8 cellular contexts compared by ENCODE assay signal in genomic region chr2:99180755-99181647, GRCh38. TPM values are rescaled to one million over a fixed set of nuclear protein-coding genes. Genes with fewer than 3 reads are reported as not detected.
DNase-seq lines count a peak whose midpoint lies in the region; TF ChIP-seq lines count a peak whose summit lies in the region.

Gene MITD1 (minus strand): TSS chr2:99181058. CDS start chr2:99180981, 77 bp downstream.
Gene MRPL30 (plus strand): TSS chr2:99181184. CDS start chr2:99186204, 5,020 bp downstream.

- H3K9me3 ChIP-seq in H9 (ENCODE audit: control insufficient read depth, low read depth, low read length) = no peaks in the 10 kb centered on the region
- no peaks in the 10 kb centered on the region for H3K9me3 ChIP-seq in MG63

- H3K9me3 Mint-ChIP-seq in H9 (no peaks in the 10 kb centered on the region), nephron (no peaks in the 10 kb centered on the region)
- no peaks in the 10 kb centered on the region for H3K9me3 Mint-ChIP-seq in stimulated activated naive CD8-positive, alpha-beta T cell treated with anti-CD3 and anti-CD28 coated beads, Interleukin-15, Interleukin-2, amounts not matched to agents 100 ng/mL and 50 ng/mL, for 24 hours

- H3K4me2 ChIP-seq in H9 (ENCODE audit: insufficient read depth, insufficient read length, low read length) = peak within 1 kb of the TSS; percentile 78

- no peak within 1 kb of the TSS for H4K5ac ChIP-seq in H9 (ENCODE audit: insufficient read length, low read depth, low read length)

- H2AK5ac ChIP-seq in H9 (ENCODE audit: insufficient read length, low read length) = no peak within 1 kb of the TSS

- H3K4me1 ChIP-seq in H9 (ENCODE audit: insufficient read depth, low read length) = no peaks in the 10 kb centered on the region

- no peak within 1 kb of the TSS for H3T11ph ChIP-seq in H9 (ENCODE audit: low read length)

- WGBS in H9 (ENCODE audit: extremely low coverage, insufficient read length, low lambda C conversion rate) = no CpG with 5 or more reads among the region's 39 CpGs

- peaks cover 18% of the 10 kb centered on the region; the same call in 1 of the 2 replicates for H3K79me2 ChIP-seq in H9 (ENCODE audit: insufficient read depth, low read length)

- H4K8ac ChIP-seq in H9 (replicated peaks; ENCODE audit: insufficient read length, low read depth, low read length) = no peak within 1 kb of the TSS

- H3K18ac ChIP-seq in H9 (ENCODE audit: insufficient read length, low read depth, low read length) = peak within 1 kb of the TSS; percentile 41

- H3K4me3 Mint-ChIP-seq in H9 (peak within 1 kb of the TSS; percentile 99 to 100), nephron (peak within 1 kb of the TSS; percentile 98 to 100 (median 100))
- H3K4me3 Mint-ChIP-seq in stimulated activated naive CD8-positive, alpha-beta T cell treated with anti-CD3 and anti-CD28 coated beads, Interleukin-15, Interleukin-2, amounts not matched to agents 100 ng/mL and 50 ng/mL, for 24 hours = peak within 1 kb of the TSS; percentile 98

- H3K4me3 ChIP-seq in MG63 = peak within 1 kb of the TSS; percentile 72
- peak within 1 kb of the TSS; percentile 100 for H3K4me3 ChIP-seq in fibroblast of the aortic adventitia (ENCODE audit: low read depth, low read length)

- H4K91ac ChIP-seq in H9 (ENCODE audit: insufficient read length, low read depth, low read length) = no peak within 1 kb of the TSS

- peak within 1 kb of the TSS; percentile 31 for H3K27ac ChIP-seq in H9 (ENCODE audit: insufficient read length, low read depth, low read length)

- H3K23ac ChIP-seq in H9 (ENCODE audit: insufficient read length, low read depth, low read length) = no peak within 1 kb of the TSS

- H3K14ac ChIP-seq in H9 (ENCODE audit: insufficient read depth, low read length) = peak within 1 kb of the TSS; percentile 46; the same call in 1 of the 2 replicates

- H3K23me2 ChIP-seq in H9 (ENCODE audit: insufficient read length, low read depth, low read length, poor library complexity, severe bottlenecking) = peaks cover 3% of the 10 kb centered on the region

- H4K20me1 ChIP-seq in H9 (ENCODE audit: control insufficient read depth, insufficient read depth, insufficient read length) = no peaks in the 10 kb centered on the region

- H3K79me1 ChIP-seq in H9 (ENCODE audit: insufficient read depth, low read depth, low read length, poor library complexity, severe bottlenecking) = peaks cover 3% of the 10 kb centered on the region

- no peak within 1 kb of the TSS; the same call in 1 of the 2 replicates for H3K4ac ChIP-seq in H9 (ENCODE audit: low read depth, low read length)

- H3K27me3 Mint-ChIP-seq in H9 (ENCODE audit: low read depth) = no peaks in the 10 kb centered on the region
- H3K27me3 Mint-ChIP-seq in nephron (ENCODE audit: low read depth) = no peaks in the 10 kb centered on the region
- no peaks in the 10 kb centered on the region for H3K27me3 Mint-ChIP-seq in stimulated activated naive CD8-positive, alpha-beta T cell treated with anti-CD3 and anti-CD28 coated beads, Interleukin-15, Interleukin-2, amounts not matched to agents 100 ng/mL and 50 ng/mL, for 24 hours

- H2BK15ac ChIP-seq in H9 (ENCODE audit: low read depth, low read length) = no peak within 1 kb of the TSS

- no peak within 1 kb of the TSS for H2BK20ac ChIP-seq in H9 (ENCODE audit: low read depth, low read length, poor library complexity, severe bottlenecking)

- H2AFZ ChIP-seq in H9 (ENCODE audit: low read length) = no peak within 1 kb of the TSS

- H3K56ac ChIP-seq in H9 (ENCODE audit: insufficient read length, low read depth, low read length) = no peak within 1 kb of the TSS

- DNase-seq in ELR (ENCODE audit: low read depth) (peak; percentile 97), H9 (peak; percentile 94), MG63 (peak; percentile 90), SHP77 treated with DMSO at 0.1 percent for 48 hours (lab: John Stamatoyannopoulos, UW) (peak; percentile 94), fibroblast of the aortic adventitia (ENCODE audit: low read depth) (peak; percentile 98)
- peak; percentile 96 for DNase-seq in activated effector memory CD4-positive, alpha-beta T cell treated with anti-CD3 and anti-CD28 coated beads, Interleukin-2, amount 50 U/mL, for 16 hours

- no peak within 1 kb of the TSS for H2BK12ac ChIP-seq in H9 (ENCODE audit: insufficient read length, low read depth, low read length)

- H2BK120ac ChIP-seq in H9 (ENCODE audit: low read depth, low read length, poor library complexity, severe bottlenecking) = no peak within 1 kb of the TSS

- H3K27ac Mint-ChIP-seq in H9 (peak within 1 kb of the TSS; percentile 98 to 99 (median 99)), nephron (peak within 1 kb of the TSS; percentile 82 to 97 (median 91))
- H3K27ac Mint-ChIP-seq in stimulated activated naive CD8-positive, alpha-beta T cell treated with anti-CD3 and anti-CD28 coated beads, Interleukin-15, Interleukin-2, amounts not matched to agents 100 ng/mL and 50 ng/mL, for 24 hours = peak within 1 kb of the TSS; percentile 99

- peaks cover 2% of the 10 kb centered on the region for H3K36me3 ChIP-seq in MG63

- H3K9ac ChIP-seq in H9 (ENCODE audit: extremely low read depth, insufficient read length, low read length) = peak within 1 kb of the TSS; percentile 82

- H3K4me1 Mint-ChIP-seq in H9 = peaks cover 20 to 21% of the 10 kb centered on the region in 2 experiments
- H3K4me1 Mint-ChIP-seq in nephron = peaks cover 21% of the 10 kb centered on the region
- peaks cover 56% of the 10 kb centered on the region for H3K4me1 Mint-ChIP-seq in stimulated activated naive CD8-positive, alpha-beta T cell treated with anti-CD3 and anti-CD28 coated beads, Interleukin-15, Interleukin-2, amounts not matched to agents 100 ng/mL and 50 ng/mL, for 24 hours (ENCODE audit: low read depth)

- no peak within 1 kb of the TSS for H2BK5ac ChIP-seq in H9 (ENCODE audit: insufficient read length, low read length)

- no peak for TF ChIP-seq CTCF in H9 (conservative IDR thresholded peaks at IDR 0.05)
- TF ChIP-seq CTCF in fibroblast of the aortic adventitia (IDR thresholded peaks at IDR 0.05; ENCODE audit: insufficient read depth, low read length) = no peak
- no peak for TF ChIP-seq CTCF in nephron (IDR thresholded peaks at IDR 0.05; ENCODE audit: unreplicated experiment in 3 of 3)

- H3K27me3 ChIP-seq in H9 (ENCODE audit: insufficient read depth, low read length) (no peaks in the 10 kb centered on the region), MG63 (no peaks in the 10 kb centered on the region)

- peaks cover 0 to 10% (median 4%) of the 10 kb centered on the region in 3 experiments; a peak in 6 of 7 replicates for H3K36me3 Mint-ChIP-seq in H9 (ENCODE audit: insufficient read depth in 1 of 3, low read depth in 3 of 3)
- H3K36me3 Mint-ChIP-seq in nephron (ENCODE audit: low read depth) = peaks cover 8% of the 10 kb centered on the region
- H3K36me3 Mint-ChIP-seq in stimulated activated naive CD8-positive, alpha-beta T cell treated with anti-CD3 and anti-CD28 coated beads, Interleukin-15, Interleukin-2, amounts not matched to agents 100 ng/mL and 50 ng/mL, for 24 hours (ENCODE audit: low read depth) = peaks cover 18% of the 10 kb centered on the region

RNA-seq across cellular contexts. Expression of gene MITD1, which starts in this region (rescaled TPM):
- total RNA-seq in H9 (2021) (35.2 and 39.4 TPM in 2 replicates), fibroblast of the aortic adventitia (ENCODE audit: low replicate concordance) (19.1 and 30.1 TPM in 2 replicates)
- total RNA-seq in MG63 (2014; rRNA removed; shearing (Covaris generic); ENCODE audit: low replicate concordance) = 29.7 and 50.8 TPM in 2 replicates

RNA-seq across cellular contexts. Expression of gene MRPL30, which starts in this region (rescaled TPM):
- total RNA-seq in H9 (2021) = 50.8 and 51.4 TPM in 2 replicates
- 50.3 and 59.7 TPM in 2 replicates for total RNA-seq in MG63 (2014; rRNA removed; shearing (Covaris generic); ENCODE audit: low replicate concordance)
- total RNA-seq in fibroblast of the aortic adventitia (ENCODE audit: low replicate concordance) = 13.2 and 33.2 TPM in 2 replicates

Comparison
In these comparisons a context has a peak if more than half of its experiments do, and no peak if none do; other contexts are left out.
1. Peak in every context shown above with its lines: DNase-seq, H3K4me3 ChIP-seq and H3K27ac ChIP-seq.